ENCODE assay signal across 8 cellular contexts in the genomic region with DNA sequence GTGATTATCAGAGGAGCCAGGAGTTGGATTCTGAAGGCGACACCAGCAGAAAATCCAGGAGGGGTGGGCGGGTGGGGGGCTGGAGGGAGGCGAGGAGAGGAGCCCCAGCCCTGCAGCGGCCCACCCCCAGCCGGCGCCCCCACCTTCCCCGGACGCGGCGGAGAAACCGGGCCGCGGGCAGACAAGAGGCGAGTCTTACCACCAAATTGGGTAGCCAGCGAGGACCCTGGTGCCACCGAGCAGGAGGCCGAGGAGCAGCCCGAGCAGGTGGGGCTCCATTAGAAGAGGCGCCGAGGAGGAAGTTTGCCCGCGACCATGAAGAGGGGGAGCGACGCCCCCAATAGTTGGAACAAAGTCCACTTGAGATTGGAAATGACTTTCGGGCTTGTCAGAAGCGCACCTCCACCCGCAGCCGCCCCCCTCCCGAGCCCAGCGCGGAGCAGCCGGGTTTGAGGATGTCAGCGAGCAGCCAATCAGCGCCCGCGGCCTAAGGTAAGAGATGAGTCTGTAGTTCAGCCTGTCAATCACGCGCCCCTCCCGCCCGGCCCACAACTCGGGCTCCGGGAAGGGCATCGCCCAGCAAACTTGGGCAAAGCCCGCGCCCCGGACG. TPM values are rescaled to one million over a fixed set of nuclear protein-coding genes. Genes with fewer than 3 reads are reported as not detected.
DNase-seq lines count a peak whose midpoint lies in the region; ATAC-seq, FAIRE-seq and TF ChIP-seq lines count a peak whose summit lies in the region.

A gene with protein sequence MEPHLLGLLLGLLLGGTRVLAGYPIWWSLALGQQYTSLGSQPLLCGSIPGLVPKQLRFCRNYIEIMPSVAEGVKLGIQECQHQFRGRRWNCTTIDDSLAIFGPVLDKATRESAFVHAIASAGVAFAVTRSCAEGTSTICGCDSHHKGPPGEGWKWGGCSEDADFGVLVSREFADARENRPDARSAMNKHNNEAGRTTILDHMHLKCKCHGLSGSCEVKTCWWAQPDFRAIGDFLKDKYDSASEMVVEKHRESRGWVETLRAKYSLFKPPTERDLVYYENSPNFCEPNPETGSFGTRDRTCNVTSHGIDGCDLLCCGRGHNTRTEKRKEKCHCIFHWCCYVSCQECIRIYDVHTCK (minus strand): TSS at position 374 of the 610 bp plus-strand sequence. CDS start 95 bp downstream, at position 279.

- H3K9me3 Mint-ChIP-seq in activated T-helper 2 cell treated with anti-CD3 and anti-CD28 coated beads, Interferon-gamma antibody, Interleukin-2, Interleukin-4, amounts not matched to agents 10 μg/mL and 5 μg/mL and 100 μg/mL, durations not matched to agents 14 hours and 24 hours and 36 hours, result no peaks in the 10 kb centered on the region

- peak within 1 kb of the TSS; percentile 64 for H3K4me3 Mint-ChIP-seq in activated T-helper 2 cell treated with anti-CD3 and anti-CD28 coated beads, Interferon-gamma antibody, Interleukin-2, Interleukin-4, amounts not matched to agents 10 μg/mL and 5 μg/mL and 100 μg/mL, durations not matched to agents 14 hours and 24 hours and 36 hours (ENCODE audit: low read depth)

- H3K36me3 ChIP-seq in adrenal gland (replicated peaks in 1 of 2), result no peaks in the 10 kb centered on the region

- WGBS in adrenal gland, 4 donors, result 4 to 8% (median 6%) methylated on average over 7 to 47 of the region's 47 CpGs

- peaks cover 60% of the 10 kb centered on the region for H3K27me3 ChIP-seq in adrenal gland

- intact Hi-C loops in activated T-helper 2 cell treated with anti-CD3 and anti-CD28 coated beads, Interferon-gamma antibody, Interleukin-2, Interleukin-4, amounts not matched to agents 10 μg/mL and 5 μg/mL and 100 μg/mL, durations not matched to agents 14 hours and 24 hours and 36 hours (cut with micrococcal nuclease), result loop anchor here (5.0 kb wide), 1 partner anchor 46 kb away; no protein-coding TSS in a partner anchor
- intact Hi-C loops in adrenal gland (cut with DNase I), result no loop called here

- no peak within 1 kb of the TSS for H3K27ac Mint-ChIP-seq in activated T-helper 2 cell treated with anti-CD3 and anti-CD28 coated beads, Interferon-gamma antibody, Interleukin-2, Interleukin-4, amounts not matched to agents 10 μg/mL and 5 μg/mL and 100 μg/mL, durations not matched to agents 14 hours and 24 hours and 36 hours

- H3K4me3 ChIP-seq in iPS-11a (ENCODE audit: low read depth, low read length) (peak within 1 kb of the TSS; percentile 65), adrenal gland (peak within 1 kb of the TSS in 2 of 4 donors; percentile 3 to 50)

- TF ChIP-seq CTCF in D721Med (IDR thresholded peaks at IDR 0.05; ENCODE audit: insufficient read depth, missing control alignments) (no peak), adrenal gland (IDR thresholded peaks at IDR 0.05) (no peak)

- H3K36me3 Mint-ChIP-seq in activated T-helper 2 cell treated with anti-CD3 and anti-CD28 coated beads, Interferon-gamma antibody, Interleukin-2, Interleukin-4, amounts not matched to agents 10 μg/mL and 5 μg/mL and 100 μg/mL, durations not matched to agents 14 hours and 24 hours and 36 hours (ENCODE audit: low read depth), result no peaks in the 10 kb centered on the region

- no peak for ATAC-seq in HG02938 (IDR thresholded peaks at IDR 0.05; ENCODE audit: unreplicated experiment)

- H3K27me3 Mint-ChIP-seq in activated T-helper 2 cell treated with anti-CD3 and anti-CD28 coated beads, Interferon-gamma antibody, Interleukin-2, Interleukin-4, amounts not matched to agents 10 μg/mL and 5 μg/mL and 100 μg/mL, durations not matched to agents 14 hours and 24 hours and 36 hours (ENCODE audit: low read depth), result peaks cover 66% of the 10 kb centered on the region

- peaks cover 8 to 14% of the 10 kb centered on the region in 2 donors for H3K4me1 ChIP-seq in adrenal gland (replicated peaks in 1 of 2)

- peaks cover 2% of the 10 kb centered on the region for H3K4me1 Mint-ChIP-seq in activated T-helper 2 cell treated with anti-CD3 and anti-CD28 coated beads, Interferon-gamma antibody, Interleukin-2, Interleukin-4, amounts not matched to agents 10 μg/mL and 5 μg/mL and 100 μg/mL, durations not matched to agents 14 hours and 24 hours and 36 hours (ENCODE audit: low read depth)

- no peak within 1 kb of the TSS for H3K27ac ChIP-seq in adrenal gland

- DNase-seq in D721Med (ENCODE audit: insufficient read length, low spot score) (peak; percentile 89), NCI-H524 treated with DMSO at 0.1 percent for 48 hours (lab: John Stamatoyannopoulos, UW) (peak; percentile 25), adrenal gland (no peak), dedifferentiated amniotic fluid mesenchymal stem cell (ENCODE audit: extremely low spot score) (no peak)
- DNase-seq in activated T-helper 2 cell treated with anti-CD3 and anti-CD28 coated beads, Interferon-gamma antibody, Interleukin-2, Interleukin-4, amounts not matched to agents 10 μg/mL and 5 μg/mL and 100 μg/mL, durations not matched to agents 14 hours and 24 hours and 36 hours (ENCODE audit: low spot score), result peak; percentile 46
- DNase-seq in stimulated activated CD4-positive, alpha-beta T cell treated with anti-CD3 and anti-CD28 coated beads, Interleukin-2, amount 100 ng/mL, for 48 hours, result peak; percentile 32 to 34

- TF ChIP-seq POLR2A in adrenal gland (IDR thresholded peaks at IDR 0.05), result no peak

- no peaks in the 10 kb centered on the region for H3K9me3 ChIP-seq in adrenal gland (replicated peaks in 1 of 3)

- FAIRE-seq in D721Med (lab: Jason Lieb, UNC), result no peak

RNA-seq across cellular contexts. Expression of the gene that starts here (rescaled TPM):
- 0.07 TPM in 1 of 2 replicates, not detected in the other for total RNA-seq in activated T-helper 2 cell treated with anti-CD3 and anti-CD28 coated beads, Interferon-gamma antibody, Interleukin-2, Interleukin-4, amounts not matched to agents 10 μg/mL and 5 μg/mL and 100 μg/mL, durations not matched to agents 14 hours and 24 hours and 36 hours
- 1 to 10 TPM in 2 of 8 donors, under 1 TPM in 4, not detected in 2; 0.17 to 1.1 (median 0.46) TPM for total RNA-seq in adrenal gland
- polyA plus RNA-seq in adrenal gland, result 1 to 10 TPM in 1 of 3 donors, under 1 TPM in 2; 0.16 to 1.0 (median 0.40) TPM

Comparison
In these comparisons a context has a peak if more than half of its experiments do, and no peak if none do; other contexts are left out.
1. Peak in DNase-seq in activated T-helper 2 cell treated with anti-CD3 and anti-CD28 coated beads, Interferon-gamma antibody, Interleukin-2, Interleukin-4, amounts not matched to agents 10 μg/mL and 5 μg/mL and 100 μg/mL, durations not matched to agents 14 hours and 24 hours and 36 hours; RNA of the gene not detected or under 1 TPM.
2. DNase-seq: peak in D721Med (single experiment), NCI-H524 treated with DMSO at 0.1 percent for 48 hours (single experiment) and stimulated activated CD4-positive, alpha-beta T cell treated with anti-CD3 and anti-CD28 coated beads, Interleukin-2, amount 100 ng/mL, for 48 hours (2 of 2); none in adrenal gland (0 of 7) and dedifferentiated amniotic fluid mesenchymal stem cell (single experiment).